8 cellular contexts compared by ENCODE assay signal in genomic region chr16:87855852-87856715, GRCh38. TPM values are rescaled to one million over a fixed set of nuclear protein-coding genes. Genes with fewer than 3 reads are reported as not detected.
A peak's percentile ranks its signal among the peaks of the same experiment; 100 is the strongest.
DNase-seq lines count a peak whose midpoint lies in the region; ATAC-seq and TF ChIP-seq lines count a peak whose summit lies in the region.

No MANE protein-coding gene starts in this region.

- H3K27ac ChIP-seq in SK-N-SH (ENCODE audit: low read depth in 2 of 2, low read length in 1 of 2) (peak overlapping the region in 1 of 2 experiments; percentile 94; a peak in 2 of 4 replicates), VCaP (peak overlapping the region; percentile 47), gastroesophageal sphincter (peak overlapping the region; percentile 10 to 84 (median 81))

- H3K36me3 ChIP-seq in SK-N-SH (replicated peaks in 1 of 2; ENCODE audit: control insufficient read depth in 1 of 2, insufficient read depth in 2 of 2, low read length in 1 of 2) (peaks cover 0 to 4% of the 10 kb centered on the region in 2 experiments), gastroesophageal sphincter (peaks cover 0 to 6% of the 10 kb centered on the region in 2 donors)

- TF ChIP-seq POLR2A in gastroesophageal sphincter (IDR thresholded peaks at IDR 0.05) = no peak

- TF ChIP-seq EP300 in SK-N-SH (IDR thresholded peaks at IDR 0.05; ENCODE audit: borderline replicate concordance in 1 of 2, low read depth in 1 of 2, low read length in 1 of 2) (no peak), gastroesophageal sphincter (IDR thresholded peaks at IDR 0.05) (no peak)

- H3K4me2 ChIP-seq in SK-N-SH = no peak overlapping the region

- POLR2A ChIA-PET in SK-N-SH (lab: Yijun Ruan, JAX) = interaction anchor here (2.0 kb wide), 1 partner anchor 13 kb away, joined by 6 read pairs; the partner anchor contains the start of gene SLC7A5

- peaks cover 3% of the 10 kb centered on the region for H3F3A ChIP-seq in SK-N-SH (replicated peaks; ENCODE audit: insufficient read depth)

- ATAC-seq in SK-N-SH treated with all-trans-retinoic acid at 6 μM for 48 hours = no peak
- ATAC-seq in gastroesophageal sphincter = no peak
- ATAC-seq in GM19324 (IDR thresholded peaks at IDR 0.05; ENCODE audit: low FRiP score, unreplicated experiment) = no peak

- WGBS in SK-N-SH (ENCODE audit: low lambda C conversion rate) = 56% methylated on average over 17 of the region's 26 CpGs
- WGBS in gastroesophageal sphincter (ENCODE audit: low coverage in 1 of 2), 2 donors = no CpG with 5 or more reads among the region's 26 CpGs

- no peak overlapping the region for H2AFZ ChIP-seq in SK-N-SH (ENCODE audit: low read depth)

- no peaks in the 10 kb centered on the region for H3K9me2 ChIP-seq in SK-N-SH

- CTCF ChIA-PET in SK-N-SH (lab: Yijun Ruan, JAX) = interaction anchor here (1.5 to 2.7 kb wide), 2 partner anchors 15 to 77 kb away, joined by 6 to 15 read pairs; no protein-coding TSS in a partner anchor

- H3K9ac ChIP-seq in SK-N-SH = no peak overlapping the region

- TF ChIP-seq CTCF in SK-N-SH (IDR thresholded peaks at IDR 0.05) (no peak), VCaP (conservative IDR thresholded peaks at IDR 0.05) (no peak), gastroesophageal sphincter (IDR thresholded peaks at IDR 0.05) (no peak)

- peaks cover 27 to 65% of the 10 kb centered on the region in 2 experiments for H3K4me1 ChIP-seq in SK-N-SH (ENCODE audit: control insufficient read depth in 1 of 2, insufficient read depth in 2 of 2, low read depth in 1 of 2, low read length in 1 of 2)
- H3K4me1 ChIP-seq in gastroesophageal sphincter = peaks cover 0 to 95% (median 27%) of the 10 kb centered on the region in 3 donors

- H3K27me3 ChIP-seq in SK-N-SH (ENCODE audit: insufficient read depth) (no peaks in the 10 kb centered on the region), gastroesophageal sphincter (no peaks in the 10 kb centered on the region)

- no peaks in the 10 kb centered on the region for H3K9me3 ChIP-seq in SK-N-SH
- H3K9me3 ChIP-seq in gastroesophageal sphincter = no peaks in the 10 kb centered on the region

- peaks cover 30% of the 10 kb centered on the region for H4K20me1 ChIP-seq in SK-N-SH (ENCODE audit: insufficient read depth)

- TF ChIP-seq RAD21 in SK-N-SH (IDR thresholded peaks at IDR 0.05; ENCODE audit: low read length) = no peak

- H3K79me2 ChIP-seq in SK-N-SH (ENCODE audit: insufficient read depth) = peaks cover 14% of the 10 kb centered on the region

- peak; percentile 75 for DNase-seq in SK-N-SH
- DNase-seq in renal cortical epithelial cell (ENCODE audit: low read depth) = peak; percentile 51
- DNase-seq in HCEC 1CT = no peak
- no peak for DNase-seq in GDM1 (lab: John Stamatoyannopoulos, UW)

- no peak overlapping the region for H3K4me3 ChIP-seq in SK-N-SH (ENCODE audit: low read depth in 2 of 2, low read length in 1 of 2)
- no peak overlapping the region for H3K4me3 ChIP-seq in gastroesophageal sphincter

TF ChIP-seq in SK-N-SH, 30 proteins besides CTCF, POLR2A, EP300 and RAD21:
- no peak for TF ChIP-seq MEF2A (IDR thresholded peaks at IDR 0.05; ENCODE audit: borderline replicate concordance, low read depth)
- 0 out of 2 replicates have a peak, but pooled peaks have one; percentile 18 for TF ChIP-seq MXI1 (IDR thresholded peaks at IDR 0.05; ENCODE audit: low read depth, low read length)
- TF ChIP-seq NFIC (IDR thresholded peaks at IDR 0.05; ENCODE audit: borderline replicate concordance) = no peak

TF ChIP-seq in SK-N-SH treated with all-trans-retinoic acid at 6 μM for 48 hours, 23 proteins besides CTCF, POLR2A, EP300 and RAD21:
- TF ChIP-seq ISL1 (CRISPR knock-in tag; IDR thresholded peaks at IDR 0.05) = no peak
- TF ChIP-seq GLIS3 (CRISPR knock-in tag; IDR thresholded peaks at IDR 0.05) = no peak
- TF ChIP-seq ZNF565 (CRISPR knock-in tag; conservative IDR thresholded peaks at IDR 0.05; ENCODE audit: low read depth) = no peak
- TF ChIP-seq, protein P1, sequence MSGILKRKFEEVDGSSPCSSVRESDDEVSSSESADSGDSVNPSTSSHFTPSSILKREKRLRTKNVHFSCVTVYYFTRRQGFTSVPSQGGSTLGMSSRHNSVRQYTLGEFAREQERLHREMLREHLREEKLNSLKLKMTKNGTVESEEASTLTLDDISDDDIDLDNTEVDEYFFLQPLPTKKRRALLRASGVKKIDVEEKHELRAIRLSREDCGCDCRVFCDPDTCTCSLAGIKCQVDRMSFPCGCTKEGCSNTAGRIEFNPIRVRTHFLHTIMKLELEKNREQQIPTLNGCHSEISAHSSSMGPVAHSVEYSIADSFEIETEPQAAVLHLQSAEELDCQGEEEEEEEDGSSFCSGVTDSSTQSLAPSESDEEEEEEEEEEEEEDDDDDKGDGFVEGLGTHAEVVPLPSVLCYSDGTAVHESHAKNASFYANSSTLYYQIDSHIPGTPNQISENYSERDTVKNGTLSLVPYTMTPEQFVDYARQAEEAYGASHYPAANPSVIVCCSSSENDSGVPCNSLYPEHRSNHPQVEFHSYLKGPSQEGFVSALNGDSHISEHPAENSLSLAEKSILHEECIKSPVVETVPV (CRISPR knock-in tag; IDR thresholded peaks at IDR 0.05) = no peak
- no peak for TF ChIP-seq ZNF70 (CRISPR knock-in tag; IDR thresholded peaks at IDR 0.05)

RNA-seq across cellular contexts. Expression of gene SLC7A5, which starts 13.2 kb away (rescaled TPM):
- polyA plus RNA-seq in SK-N-SH (2012; rRNA removed) = 7.7 and 15.1 TPM in 2 replicates
- 9.3 and 12.5 TPM in 2 replicates for polyA plus RNA-seq in SK-N-SH (2012; cell fraction: cytosol; rRNA removed)
- 16.9 and 26.8 TPM in 2 replicates for polyA plus RNA-seq in SK-N-SH (2012; cell fraction: nucleus; rRNA removed)
- total RNA-seq in gastroesophageal sphincter (10 to 100 TPM in 1 of 4 donors, 1 to 10 TPM in 3; 3.1 to 10.4 (median 6.0) TPM), renal cortical epithelial cell (16.1 and 20.9 TPM in 2 replicates)

Comparison
In these comparisons a context has a peak if more than half of its experiments do, and no peak if none do; other contexts are left out.
1. DNase-seq: peak in SK-N-SH (single experiment) and renal cortical epithelial cell (single experiment); none in HCEC 1CT (single experiment) and GDM1 (single experiment).